Comparison of ENCODE assay signal across 26 cellular contexts in the genomic region with DNA sequence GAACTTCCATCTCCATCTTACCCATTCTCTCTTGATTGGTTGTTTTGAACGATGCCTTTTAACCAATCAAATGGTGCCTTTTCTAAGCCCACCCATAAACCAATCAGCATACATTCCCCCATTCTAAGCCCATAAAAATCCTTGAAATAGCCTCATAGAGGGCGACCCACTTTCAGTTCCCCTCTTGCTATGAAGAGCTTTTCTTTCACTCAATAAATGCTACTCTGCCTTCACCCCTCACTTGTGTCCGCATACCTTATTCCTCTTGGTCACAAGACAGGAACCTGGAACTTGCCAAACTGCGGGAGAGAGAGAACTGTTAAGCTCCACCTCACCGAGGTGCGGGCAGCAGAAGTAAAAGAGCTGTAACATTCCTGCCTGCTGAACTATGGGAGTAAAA.
"Had no signal": no experiment of that assay in that cellular context is flagged by ENCODE, and none has a peak within 500 bp of the region (broad histone marks: within the 10 kb centered on the region; RNA-seq: fewer than 3 reads in every experiment).

No MANE protein-coding gene starts in this region.

- H3K36me3 Mint-ChIP-seq: mesothelial cell of epicardium; naive B cell; natural killer cell; stimulated activated naive B cell treated with anti-CD40 and anti-IgM and Interleukin-4, amounts not matched to agents 10 μg/mL and 1 μg/mL and 100 μg/mL, for 72 hours had no signal

- H3K4me3 ChIP-seq: left lung, lung, ovary, right atrium auricular region, right lobe of liver, smooth muscle cell, stomach, testis, thyroid gland, transverse colon, upper lobe of left lung, vagina had no signal

- H3K4me1 ChIP-seq: left lung, right atrium auricular region, right lobe of liver, testis, thyroid gland, transverse colon, upper lobe of left lung, vagina had no signal

- H3K9me3 ChIP-seq: left lung, ovary, right atrium auricular region, right lobe of liver, stomach, testis, thyroid gland, transverse colon, upper lobe of left lung, vagina had no signal

- H3K27me3 ChIP-seq: left lung, ovary, right atrium auricular region, right lobe of liver, stomach, testis, thyroid gland, transverse colon, upper lobe of left lung, vagina had no signal

- H3K4me3 Mint-ChIP-seq: immature natural killer cell; mesothelial cell of epicardium; naive B cell; natural killer cell; stimulated activated naive B cell treated with anti-CD40 and anti-IgM and Interleukin-4, amounts not matched to agents 10 μg/mL and 1 μg/mL and 100 μg/mL, for 72 hours had no signal

- H3K27ac Mint-ChIP-seq: immature natural killer cell; mesothelial cell of epicardium; naive B cell; natural killer cell; progenitor cell of endocrine pancreas; stimulated activated naive B cell treated with anti-CD40 and anti-IgM and Interleukin-4, amounts not matched to agents 10 μg/mL and 1 μg/mL and 100 μg/mL, for 72 hours had no signal

- H3K4me2 ChIP-seq: smooth muscle cell had no signal

- FAIRE-seq: islet of Langerhans had no signal

- H3K36me3 ChIP-seq: left lung, ovary, right atrium auricular region, right lobe of liver, stomach, thyroid gland, transverse colon, upper lobe of left lung, vagina had no signal

- ATAC-seq: left colon; left lung; natural killer cell; right lobe of liver; stimulated activated naive B cell treated with anti-CD40 and anti-IgM and Interleukin-4, amounts not matched to agents 10 μg/mL and 1 μg/mL and 100 μg/mL, for 72 hours; stimulated activated naive CD8-positive, alpha-beta T cell treated with anti-CD3 and anti-CD28 coated beads, Interleukin-15, Interleukin-2, amounts not matched to agents 100 U/mL and 50 U/mL, for 24 hours had no signal

- H3K9me3 Mint-ChIP-seq: mesothelial cell of epicardium had no signal

- H3K27ac ChIP-seq: left lung, ovary, right atrium auricular region, right lobe of liver, stomach, testis, thyroid gland, transverse colon, upper lobe of left lung, vagina had no signal

- H3K27me3 Mint-ChIP-seq: naive B cell; progenitor cell of endocrine pancreas; stimulated activated naive B cell treated with anti-CD40 and anti-IgM and Interleukin-4, amounts not matched to agents 10 μg/mL and 1 μg/mL and 100 μg/mL, for 72 hours had no signal

- DNase-seq: hippocampal formation; immature natural killer cell; kidney; left colon; left lung; mesendoderm; naive B cell; natural killer cell; ovary; right lobe of liver; stimulated activated CD4-positive, alpha-beta T cell treated with anti-CD3 and anti-CD28 coated beads, Interleukin-1b, Interleukin-23, amount 100 ng/mL, for 48 hours; stimulated activated CD4-positive, alpha-beta T cell treated with anti-CD3 and anti-CD28 coated beads, Interleukin-2, amount 100 ng/mL, for 48 hours; stimulated activated naive B cell treated with anti-CD40 and anti-IgM and Interleukin-4, amounts not matched to agents 10 μg/mL and 1 μg/mL and 100 μg/mL, for 72 hours; stimulated activated naive CD8-positive, alpha-beta T cell treated with anti-CD3 and anti-CD28 coated beads, Interleukin-15, Interleukin-2, amounts not matched to agents 100 U/mL and 50 U/mL, for 24 hours; stomach; testis; thyroid gland; transverse colon; upper lobe of left lung had no signal

- H3K4me1 Mint-ChIP-seq: immature natural killer cell; naive B cell; natural killer cell; stimulated activated naive B cell treated with anti-CD40 and anti-IgM and Interleukin-4, amounts not matched to agents 10 μg/mL and 1 μg/mL and 100 μg/mL, for 72 hours had no signal
